24 cellular contexts compared by ENCODE assay signal in genomic region chr13:113791226-113791625, GRCh38.
"Had no signal": no experiment of that assay in that cellular context is flagged by ENCODE, and none has a peak within 500 bp of the region (broad histone marks: within the 10 kb centered on the region; RNA-seq: fewer than 3 reads in every experiment).

No MANE protein-coding gene starts in this region.

- H3K4me1 ChIP-seq: Peyer's patch had no signal

- H3K27ac ChIP-seq: Peyer's patch, RWPE1, SJSA1 had no signal

- ATAC-seq: activated CD4-positive, CD25-positive, alpha-beta regulatory T cell treated with anti-CD3 and anti-CD28 coated beads, Interleukin-2, amount 50 U/mL, for 24 hours; activated CD8-positive, alpha-beta T cell treated with anti-CD3 and anti-CD28 coated beads for 36 hours; K562; SK-N-SH treated with all-trans-retinoic acid at 6 μM for 48 hours had no signal

- H3K4me3 ChIP-seq: K562, Peyer's patch, SJSA1 had no signal

- H3K9me3 ChIP-seq: Peyer's patch had no signal

- H3K27me3 ChIP-seq: Peyer's patch had no signal

- DNase-seq: activated CD4-positive, alpha-beta T cell treated with anti-CD3 and anti-CD28 coated beads for 4 hours; activated CD8-positive, alpha-beta T cell treated with anti-CD3 and anti-CD28 coated beads for 36 hours; activated effector memory CD4-positive, alpha-beta T cell treated with Interleukin-2 at 50 U/mL for 16 hours; activated naive CD4-positive, alpha-beta T cell; activated T-cell treated with anti-CD3 and anti-CD28 coated beads, Interleukin-2, amount 50 U/mL, for 24 hours; Karpas-422; MM.1S; NCI-H1105; NCI-H1436; NCI-H1694 treated with DMSO at 0.1 percent for 48 hours; NCI-H2029 treated with DMSO at 0.1 percent for 48 hours; NCI-H345; NCI-H510A; NCI-H69; NK-92 treated with Interleukin-12 subunit alpha and Interleukin-12 subunit beta, amount 100 ng/mL, for 24 hours; OCI-M1; SHP77; SW 1271 had no signal

- H3K36me3 ChIP-seq: Peyer's patch, SJSA1 had no signal
